8 cellular contexts compared by ENCODE assay signal in the genomic region with DNA sequence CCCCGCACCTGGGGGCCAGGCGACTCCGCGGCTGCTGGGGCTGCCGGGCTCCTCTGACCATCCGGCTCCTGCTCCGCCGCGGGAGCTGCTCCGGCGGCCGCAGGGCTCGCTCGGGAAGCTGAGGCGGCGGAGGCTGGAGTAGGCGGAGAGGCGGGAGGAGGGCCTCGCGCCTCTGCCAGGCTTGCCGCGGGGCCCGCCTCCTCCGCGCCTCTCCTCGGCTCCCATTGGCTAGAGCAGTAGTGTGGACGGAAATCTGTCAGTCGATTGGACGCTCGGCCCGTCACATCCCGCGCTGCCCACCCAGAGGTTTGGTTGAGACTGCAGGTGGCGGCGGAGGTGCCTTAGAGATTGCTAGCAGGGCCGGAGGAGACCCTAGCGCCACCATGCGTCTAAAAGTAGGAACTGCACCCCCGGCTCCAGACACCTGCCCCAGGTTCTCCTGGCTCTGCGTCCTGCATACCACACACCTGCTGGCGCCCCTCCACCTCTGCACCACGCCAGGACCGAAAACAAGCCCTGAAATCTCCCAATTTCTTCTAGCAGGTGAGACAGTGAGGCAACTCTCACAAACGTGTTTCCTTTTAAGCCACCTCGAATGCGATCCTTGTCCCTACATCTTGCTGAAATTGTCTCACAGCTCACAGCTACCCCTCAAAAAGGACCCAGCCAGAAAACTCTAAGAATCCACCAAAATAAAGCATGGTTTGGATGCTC. TPM values are rescaled to one million over a fixed set of nuclear protein-coding genes. Genes with fewer than 3 reads are reported as not detected.
DNase-seq lines count a peak whose midpoint lies in the region; ATAC-seq, FAIRE-seq and TF ChIP-seq lines count a peak whose summit lies in the region.

SCAI (minus strand) TSS at position 152 of the 714 bp plus-strand sequence; CDS start at position 61, 91 bp downstream.

- H3K4me3 Mint-ChIP-seq in mesothelial cell of epicardium: peak within 1 kb of the TSS; percentile 93

- FAIRE-seq in HTR-8/SVneo (lab: Jason Lieb, UNC) (peak; percentile 80), endometrium (lab: Jason Lieb, UNC) (peak; percentile 66)

- peak; percentile 97 for ATAC-seq in GM21367 (IDR thresholded peaks at IDR 0.05; ENCODE audit: unreplicated experiment)

- H3K27ac Mint-ChIP-seq in mesothelial cell of epicardium: peak within 1 kb of the TSS; percentile 92

- H3K4me1 Mint-ChIP-seq in mesothelial cell of epicardium: peaks cover 23% of the 10 kb centered on the region

- no peaks in the 10 kb centered on the region for H3K9me3 Mint-ChIP-seq in mesothelial cell of epicardium

- peaks cover 7% of the 10 kb centered on the region for H3K36me3 Mint-ChIP-seq in mesothelial cell of epicardium

- no peaks in the 10 kb centered on the region for H3K27me3 Mint-ChIP-seq in mesothelial cell of epicardium (ENCODE audit: low read depth)

- peak; percentile 98 for TF ChIP-seq CTCF in mesothelial cell of epicardium (IDR thresholded peaks at IDR 0.05; ENCODE audit: unreplicated experiment)

- DNase-seq in Caki2 (ENCODE audit: low read depth) (peak; percentile 97), HTR-8/SVneo (ENCODE audit: insufficient read length, low spot score) (peak; percentile 98), NOMO-1 treated with DMSO at 0.1 percent for 48 hours (lab: John Stamatoyannopoulos, UW; ENCODE audit: unreplicated experiment) (peak; percentile 99), mesothelial cell of epicardium (ENCODE audit: low spot score in 2 of 2, unreplicated experiment in 2 of 2) (peak; percentile 99)
- peak; percentile 82 to 97 (median 95) for DNase-seq in activated CD8-positive, alpha-beta memory T cell treated with anti-CD3 and anti-CD28 coated beads for 48 hours (ENCODE audit: low read depth in 2 of 3, low spot score in 2 of 3)
- DNase-seq in stimulated activated CD8-positive, alpha-beta memory T cell treated with anti-CD3 and anti-CD28 coated beads, Interleukin-15, amount 100 ng/mL, for 48 hours (ENCODE audit: low read depth in 2 of 2): peak; percentile 97 to 98

- in situ Hi-C loops in Caki2 (cut with HindIII; ENCODE audit: low pct_unique_long_range_greater_than_20kb, low sequenced_read_pairs): no loop called here

RNA-seq across cellular contexts. Expression of gene SCAI, which starts in this region (rescaled TPM):
- 0.35 and 0.41 TPM in 2 replicates for total RNA-seq in Caki2 (2014; rRNA removed; shearing (Covaris generic); ENCODE audit: low replicate concordance)
- total RNA-seq in mesothelial cell of epicardium: 22.7 to 26.0 TPM (median 25.5 TPM) in 3 replicates

Comparison
In these comparisons a context has a peak if more than half of its experiments do, and no peak if none do; other contexts are left out.
1. Peak in every context shown above with its lines: DNase-seq and ATAC-seq.
2. RNA of gene SCAI (total RNA-seq): 22.7 to 26.0 TPM in mesothelial cell of epicardium; 0.35 to 0.41 TPM in Caki2; every median in the first group is over 10 times any median in the second.
3. Peak in DNase-seq in Caki2; RNA of the gene not detected or under 1 TPM.